Comparison of ENCODE assay signal across 1 cellular context in the genomic region with DNA sequence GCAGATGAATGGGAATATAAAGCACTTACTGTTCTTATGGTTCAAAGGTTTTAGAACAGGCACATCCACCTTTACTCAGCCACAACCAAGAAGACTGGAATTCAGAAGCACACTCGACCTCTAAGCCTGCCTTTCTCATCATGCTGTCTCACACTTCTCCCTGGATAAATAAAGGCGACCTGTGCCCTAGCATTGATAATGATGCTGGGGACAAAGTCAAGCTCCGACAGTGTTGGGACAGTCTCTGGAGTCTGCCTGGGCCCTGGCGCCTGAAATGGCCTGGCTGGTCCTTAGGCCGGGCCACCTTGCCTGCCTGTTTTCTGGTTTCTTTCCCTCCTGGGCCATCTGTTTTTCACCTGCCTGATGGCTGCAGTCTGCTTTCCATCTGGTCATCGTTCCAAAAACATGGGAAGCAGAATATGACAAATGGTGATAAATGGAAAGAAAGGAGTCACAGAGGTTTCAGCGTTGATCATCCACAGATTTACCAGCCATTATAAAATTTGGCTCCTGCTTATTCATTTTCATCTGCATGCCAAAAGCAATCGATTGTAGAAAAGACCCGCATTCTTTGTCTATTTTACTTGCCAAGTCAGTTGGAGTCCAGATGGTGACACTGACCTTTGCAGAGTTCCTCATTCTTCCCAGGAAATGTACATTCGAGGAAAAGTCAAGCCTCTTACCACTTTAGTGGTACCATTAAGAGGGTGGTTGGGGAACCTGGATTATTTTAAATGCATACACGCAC.
TF ChIP-seq lines count a peak whose summit lies in the region.

No MANE protein-coding gene starts in this region.

TF ChIP-seq in GM23338, 12 proteins besides CTCF, POLR2A, EP300 and RAD21 (continued from another document):
- TF ChIP-seq, protein P1, sequence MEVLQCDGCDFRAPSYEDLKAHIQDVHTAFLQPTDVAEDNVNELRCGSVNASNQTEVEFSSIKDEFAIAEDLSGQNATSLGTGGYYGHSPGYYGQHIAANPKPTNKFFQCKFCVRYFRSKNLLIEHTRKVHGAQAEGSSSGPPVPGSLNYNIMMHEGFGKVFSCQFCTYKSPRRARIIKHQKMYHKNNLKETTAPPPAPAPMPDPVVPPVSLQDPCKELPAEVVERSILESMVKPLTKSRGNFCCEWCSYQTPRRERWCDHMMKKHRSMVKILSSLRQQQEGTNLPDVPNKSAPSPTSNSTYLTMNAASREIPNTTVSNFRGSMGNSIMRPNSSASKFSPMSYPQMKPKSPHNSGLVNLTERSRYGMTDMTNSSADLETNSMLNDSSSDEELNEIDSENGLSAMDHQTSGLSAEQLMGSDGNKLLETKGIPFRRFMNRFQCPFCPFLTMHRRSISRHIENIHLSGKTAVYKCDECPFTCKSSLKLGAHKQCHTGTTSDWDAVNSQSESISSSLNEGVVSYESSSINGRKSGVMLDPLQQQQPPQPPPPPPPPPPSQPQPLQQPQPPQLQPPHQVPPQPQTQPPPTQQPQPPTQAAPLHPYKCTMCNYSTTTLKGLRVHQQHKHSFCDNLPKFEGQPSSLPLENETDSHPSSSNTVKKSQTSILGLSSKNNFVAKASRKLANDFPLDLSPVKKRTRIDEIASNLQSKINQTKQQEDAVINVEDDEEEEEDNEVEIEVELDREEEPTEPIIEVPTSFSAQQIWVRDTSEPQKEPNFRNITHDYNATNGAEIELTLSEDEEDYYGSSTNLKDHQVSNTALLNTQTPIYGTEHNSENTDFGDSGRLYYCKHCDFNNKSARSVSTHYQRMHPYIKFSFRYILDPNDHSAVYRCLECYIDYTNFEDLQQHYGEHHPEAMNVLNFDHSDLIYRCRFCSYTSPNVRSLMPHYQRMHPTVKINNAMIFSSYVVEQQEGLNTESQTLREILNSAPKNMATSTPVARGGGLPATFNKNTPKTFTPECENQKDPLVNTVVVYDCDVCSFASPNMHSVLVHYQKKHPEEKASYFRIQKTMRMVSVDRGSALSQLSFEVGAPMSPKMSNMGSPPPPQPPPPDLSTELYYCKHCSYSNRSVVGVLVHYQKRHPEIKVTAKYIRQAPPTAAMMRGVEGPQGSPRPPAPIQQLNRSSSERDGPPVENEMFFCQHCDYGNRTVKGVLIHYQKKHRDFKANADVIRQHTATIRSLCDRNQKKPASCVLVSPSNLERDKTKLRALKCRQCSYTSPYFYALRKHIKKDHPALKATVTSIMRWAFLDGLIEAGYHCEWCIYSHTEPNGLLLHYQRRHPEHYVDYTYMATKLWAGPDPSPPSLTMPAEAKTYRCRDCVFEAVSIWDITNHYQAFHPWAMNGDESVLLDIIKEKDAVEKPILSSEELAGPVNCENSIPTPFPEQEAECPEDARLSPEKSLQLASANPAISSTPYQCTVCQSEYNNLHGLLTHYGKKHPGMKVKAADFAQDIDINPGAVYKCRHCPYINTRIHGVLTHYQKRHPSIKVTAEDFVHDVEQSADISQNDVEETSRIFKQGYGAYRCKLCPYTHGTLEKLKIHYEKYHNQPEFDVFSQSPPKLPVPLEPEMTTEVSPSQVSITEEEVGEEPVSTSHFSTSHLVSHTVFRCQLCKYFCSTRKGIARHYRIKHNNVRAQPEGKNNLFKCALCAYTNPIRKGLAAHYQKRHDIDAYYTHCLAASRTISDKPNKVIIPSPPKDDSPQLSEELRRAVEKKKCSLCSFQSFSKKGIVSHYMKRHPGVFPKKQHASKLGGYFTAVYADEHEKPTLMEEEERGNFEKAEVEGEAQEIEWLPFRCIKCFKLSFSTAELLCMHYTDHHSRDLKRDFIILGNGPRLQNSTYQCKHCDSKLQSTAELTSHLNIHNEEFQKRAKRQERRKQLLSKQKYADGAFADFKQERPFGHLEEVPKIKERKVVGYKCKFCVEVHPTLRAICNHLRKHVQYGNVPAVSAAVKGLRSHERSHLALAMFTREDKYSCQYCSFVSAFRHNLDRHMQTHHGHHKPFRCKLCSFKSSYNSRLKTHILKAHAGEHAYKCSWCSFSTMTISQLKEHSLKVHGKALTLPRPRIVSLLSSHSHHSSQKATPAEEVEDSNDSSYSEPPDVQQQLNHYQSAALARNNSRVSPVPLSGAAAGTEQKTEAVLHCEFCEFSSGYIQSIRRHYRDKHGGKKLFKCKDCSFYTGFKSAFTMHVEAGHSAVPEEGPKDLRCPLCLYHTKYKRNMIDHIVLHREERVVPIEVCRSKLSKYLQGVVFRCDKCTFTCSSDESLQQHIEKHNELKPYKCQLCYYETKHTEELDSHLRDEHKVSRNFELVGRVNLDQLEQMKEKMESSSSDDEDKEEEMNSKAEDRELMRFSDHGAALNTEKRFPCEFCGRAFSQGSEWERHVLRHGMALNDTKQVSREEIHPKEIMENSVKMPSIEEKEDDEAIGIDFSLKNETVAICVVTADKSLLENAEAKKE (CRISPR knock-in tag; IDR thresholded peaks at IDR 0.05), result no peak
- no peak for TF ChIP-seq ZNF331 (CRISPR knock-in tag; IDR thresholded peaks at IDR 0.05; ENCODE audit: low read depth)
- TF ChIP-seq CREB1 (CRISPR knock-in tag; IDR thresholded peaks at IDR 0.05; ENCODE audit: low read depth), result no peak
- TF ChIP-seq POLR2AphosphoS5 (IDR thresholded peaks at IDR 0.05; ENCODE audit: low read depth), result no peak
- no peak for TF ChIP-seq JUNB (IDR thresholded peaks at IDR 0.05; ENCODE audit: unreplicated experiment)
- TF ChIP-seq EZH2 (IDR thresholded peaks at IDR 0.05; ENCODE audit: low read depth, unreplicated experiment), result no peak
- TF ChIP-seq STAT1 (IDR thresholded peaks at IDR 0.05; ENCODE audit: unreplicated experiment), result no peak
- TF ChIP-seq, protein P2, sequence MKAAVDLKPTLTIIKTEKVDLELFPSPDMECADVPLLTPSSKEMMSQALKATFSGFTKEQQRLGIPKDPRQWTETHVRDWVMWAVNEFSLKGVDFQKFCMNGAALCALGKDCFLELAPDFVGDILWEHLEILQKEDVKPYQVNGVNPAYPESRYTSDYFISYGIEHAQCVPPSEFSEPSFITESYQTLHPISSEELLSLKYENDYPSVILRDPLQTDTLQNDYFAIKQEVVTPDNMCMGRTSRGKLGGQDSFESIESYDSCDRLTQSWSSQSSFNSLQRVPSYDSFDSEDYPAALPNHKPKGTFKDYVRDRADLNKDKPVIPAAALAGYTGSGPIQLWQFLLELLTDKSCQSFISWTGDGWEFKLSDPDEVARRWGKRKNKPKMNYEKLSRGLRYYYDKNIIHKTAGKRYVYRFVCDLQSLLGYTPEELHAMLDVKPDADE (IDR thresholded peaks at IDR 0.05), result no peak
- TF ChIP-seq ZNF114 (CRISPR knock-in tag; IDR thresholded peaks at IDR 0.05), result no peak
